ENCODE assay signal across 11 cellular contexts in genomic region chr2:42049411-42050349, GRCh38. TPM values are rescaled to one million over a fixed set of nuclear protein-coding genes. Genes with fewer than 3 reads are reported as not detected.
DNase-seq lines count a peak whose midpoint lies in the region; ATAC-seq and TF ChIP-seq lines count a peak whose summit lies in the region.
"Had no signal": no experiment of that assay in that cellular context is flagged by ENCODE, and none has a peak within 500 bp of the region (broad histone marks: within the 10 kb centered on the region; RNA-seq: fewer than 3 reads in every experiment).

No MANE protein-coding gene starts in this region.

- no peak overlapping the region for H2BK15ac ChIP-seq in neuronal stem cell (ENCODE audit: low read length)

- peaks cover 37% of the 10 kb centered on the region for H3K4me1 Mint-ChIP-seq in glutamatergic neuron (ENCODE audit: low read depth, unreplicated experiment)

- CTCF ChIA-PET in AG04450 (lab: Charles Lee), result interaction anchor here (3.5 to 5.9 kb wide), 2 partner anchors 179 to 196 kb away, joined by 12 to 43 read pairs; no protein-coding TSS in a partner anchor

- H4K91ac ChIP-seq in neuronal stem cell (ENCODE audit: low read depth, low read length, poor library complexity), result no peak overlapping the region

- H3K79me1 ChIP-seq in neuronal stem cell (ENCODE audit: low read depth, low read length), result peaks cover 5% of the 10 kb centered on the region

- H3K36me3 ChIP-seq in SJSA1 (peaks cover 38% of the 10 kb centered on the region), neuronal stem cell (replicated peaks in 1 of 2; ENCODE audit: control insufficient read depth in 2 of 2, insufficient read depth in 2 of 2, low read length in 2 of 2) (peaks cover 13 to 22% of the 10 kb centered on the region in 2 donors)

- H3K4me2 ChIP-seq in neuronal stem cell (ENCODE audit: insufficient read depth, low read length, poor library complexity, severe bottlenecking), result peak overlapping the region; percentile 91

- no peak overlapping the region for H2BK120ac ChIP-seq in neuronal stem cell (ENCODE audit: low read depth, low read length)

- peaks cover 60% of the 10 kb centered on the region for H3K9me3 Mint-ChIP-seq in glutamatergic neuron (ENCODE audit: unreplicated experiment)

- TF ChIP-seq CTCF in AG04450 (IDR thresholded peaks at IDR 0.05; ENCODE audit: low read depth, low read length) (no peak), glutamatergic neuron (IDR thresholded peaks at IDR 0.05; ENCODE audit: partially characterized antibody, unreplicated experiment) (no peak)

- peak overlapping the region; percentile 71 for H3K18ac ChIP-seq in neuronal stem cell (ENCODE audit: low read length)

- peak overlapping the region; percentile 83 for H3K9ac ChIP-seq in neuronal stem cell (ENCODE audit: low read depth, low read length, poor library complexity)

- H3K27ac Mint-ChIP-seq in glutamatergic neuron (ENCODE audit: unreplicated experiment), result peak overlapping the region; percentile 99

- peaks cover 6% of the 10 kb centered on the region for H3K27me3 ChIP-seq in AG04450 (ENCODE audit: control insufficient read depth, insufficient read depth, low read length)
- no peaks in the 10 kb centered on the region for H3K27me3 ChIP-seq in SJSA1 (replicated peaks)
- H3K27me3 ChIP-seq in neuronal stem cell (ENCODE audit: control insufficient read depth in 3 of 3, insufficient read depth in 3 of 3, low read depth in 1 of 3, low read length in 3 of 3), result no peaks in the 10 kb centered on the region

- H3K9me3 ChIP-seq in AG04450 (ENCODE audit: control insufficient read depth, insufficient read depth, low read length), result no peaks in the 10 kb centered on the region; the same call in 1 of the 2 replicates
- no peaks in the 10 kb centered on the region; the same call in none of the 2 replicates for H3K9me3 ChIP-seq in SJSA1 (replicated peaks)
- H3K9me3 ChIP-seq in neuronal stem cell (replicated peaks in 1 of 2; ENCODE audit: control insufficient read depth in 2 of 2, insufficient read depth in 1 of 2, low read depth in 1 of 2, low read length in 2 of 2), result no peaks in the 10 kb centered on the region

- peaks cover 39% of the 10 kb centered on the region for H3K27me3 Mint-ChIP-seq in glutamatergic neuron (ENCODE audit: unreplicated experiment)

- peak overlapping the region; percentile 99 for H3K4me3 Mint-ChIP-seq in glutamatergic neuron (ENCODE audit: unreplicated experiment)

- POLR2A ChIA-PET in AG04450 (lab: Yijun Ruan, JAX), result interaction anchor here (0.7 to 3.7 kb wide), 9 partner anchors 11 to 180 kb away, joined by 3 to 27 read pairs (median 8); no protein-coding TSS in a partner anchor

- H2BK12ac ChIP-seq in neuronal stem cell (ENCODE audit: low read length), result no peak overlapping the region

- H3K4me3 ChIP-seq in AG04450 (ENCODE audit: low read depth, low read length) (peak overlapping the region; percentile 93), SJSA1 (peak overlapping the region; percentile 88), neuronal stem cell (ENCODE audit: low read length in 2 of 2) (peak overlapping the region; percentile 87 to 98)

- peak overlapping the region; percentile 33 for H3K14ac ChIP-seq in neuronal stem cell (ENCODE audit: low read length)

- no peak overlapping the region for H3K4ac ChIP-seq in neuronal stem cell (ENCODE audit: low read length)

- peaks cover 56% of the 10 kb centered on the region for H3K4me1 ChIP-seq in SJSA1 (replicated peaks)
- peaks cover 43 to 79% of the 10 kb centered on the region in 2 donors for H3K4me1 ChIP-seq in neuronal stem cell (ENCODE audit: control insufficient read depth in 2 of 2, insufficient read depth in 1 of 2, low read depth in 1 of 2, low read length in 2 of 2)

- peak overlapping the region; percentile 5 for H3K23ac ChIP-seq in neuronal stem cell (ENCODE audit: low read depth, low read length, poor library complexity)

- H4K8ac ChIP-seq in neuronal stem cell (ENCODE audit: low read depth, low read length), result no peak overlapping the region

- H2AK5ac ChIP-seq in neuronal stem cell (ENCODE audit: low read depth, low read length), result no peak overlapping the region

- peak overlapping the region; percentile 33 for H2BK5ac ChIP-seq in neuronal stem cell (ENCODE audit: low read length)

- H3K36me3 Mint-ChIP-seq in glutamatergic neuron (ENCODE audit: unreplicated experiment), result peaks cover 10% of the 10 kb centered on the region

- no peak for DNase-seq in AG04450 (ENCODE audit: low read depth, low spot score)
- peak in 1 of 2 experiments; percentile 21 for DNase-seq in SJSA1 (ENCODE audit: low read depth in 1 of 2, low spot score in 2 of 2)
- DNase-seq in glutamatergic neuron, result no peak
- no peak for DNase-seq in neuronal stem cell (ENCODE audit: low spot score)
- DNase-seq in DMS79 (lab: John Stamatoyannopoulos, UW), result no peak
- DNase-seq in DMS53 treated with DMSO at 0.1 percent for 48 hours (lab: John Stamatoyannopoulos, UW; ENCODE audit: unreplicated experiment), result no peak
- DNase-seq: activated CD4-positive, alpha-beta T cell treated with anti-CD3 and anti-CD28 coated beads for 4 hours; DMS153; NCI-H446 had no signal

- no CpG with 5 or more reads among the region's 17 CpGs for WGBS in neuronal stem cell (ENCODE audit: extremely low coverage in 2 of 2, insufficient read length in 2 of 2, insufficient replicate concordance in 1 of 2), 2 donors

- no peak overlapping the region for H2AFZ ChIP-seq in neuronal stem cell (ENCODE audit: low read length)

- H3K27ac ChIP-seq in AG04450 (ENCODE audit: low read depth, low read length) (peak overlapping the region; percentile 61), SJSA1 (no peak overlapping the region), neuronal stem cell (replicated peaks; ENCODE audit: low read length) (peak overlapping the region; percentile 63)

- ATAC-seq in HG03039 (IDR thresholded peaks at IDR 0.05; ENCODE audit: unreplicated experiment) (no peak), GM18870 (IDR thresholded peaks at IDR 0.05; ENCODE audit: unreplicated experiment) (no peak)

RNA-seq across cellular contexts. Expression of gene PKDCC, which starts 1.9 kb away (rescaled TPM):
- polyA plus RNA-seq in AG04450 (2011; rRNA removed), result 87.0 and 107 TPM in 2 replicates
- polyA minus RNA-seq in AG04450 (2011; rRNA and poly(A)+ RNA removed), result 180 and 228 TPM in 2 replicates
- 60.1 and 65.3 TPM in 2 replicates for total RNA-seq in SJSA1 (2014; rRNA removed; shearing (Covaris generic))
- total RNA-seq in glutamatergic neuron (ENCODE audit: unreplicated experiment), result 959 TPM
- 93.5 TPM for polyA plus RNA-seq in neuronal stem cell (2013, experiment 1 of 2)
- polyA plus RNA-seq in neuronal stem cell (2013, experiment 2 of 2), result 92.5 TPM

Comparison
In these comparisons a context has a peak if more than half of its experiments do, and no peak if none do; other contexts are left out.
1. RNA of gene PKDCC, which starts 1.9 kb away (total RNA-seq): 959 TPM in glutamatergic neuron (single experiment); 60.1 to 65.3 TPM in SJSA1; every median in the first group is over 10 times any median in the second.
2. Peak in every context shown above with its lines, with median percentiles within 50 percentile points of each other: H3K4me3 ChIP-seq.